ENCODE assay signal across 10 cellular contexts in the genomic region with DNA sequence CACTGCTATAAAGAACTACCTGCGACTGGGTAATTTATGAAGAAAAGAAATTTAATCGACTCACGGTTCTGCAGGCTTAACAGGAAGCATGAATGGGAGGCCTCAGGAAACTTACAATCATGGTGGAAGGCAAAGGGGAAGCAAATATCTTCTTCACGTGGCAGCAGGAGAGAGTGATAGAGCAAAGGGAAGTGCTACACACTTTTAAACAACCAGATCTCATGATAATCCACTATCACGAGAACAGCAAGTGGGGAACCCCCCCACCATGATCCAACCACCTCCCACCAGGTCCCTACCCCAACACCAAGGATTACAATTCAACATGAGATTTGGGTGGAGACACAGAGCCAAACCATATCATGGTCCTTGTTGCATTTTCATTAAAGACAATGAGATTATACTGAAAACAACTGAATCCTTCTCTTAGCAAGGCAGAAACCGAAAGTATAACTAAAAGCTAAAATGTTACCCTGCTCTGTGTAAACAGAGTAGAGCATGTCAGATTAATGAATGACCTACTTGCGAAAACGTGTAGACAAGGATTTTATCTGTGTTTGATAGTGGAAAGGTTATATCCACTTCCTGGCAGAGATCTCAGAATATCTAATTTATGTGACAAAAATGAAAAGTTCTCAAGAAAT.
DNase-seq lines count a peak whose midpoint lies in the region; ATAC-seq and TF ChIP-seq lines count a peak whose summit lies in the region.
"Had no signal": no experiment of that assay in that cellular context is flagged by ENCODE, and none has a peak within 500 bp of the region (broad histone marks: within the 10 kb centered on the region; RNA-seq: fewer than 3 reads in every experiment).

No MANE protein-coding gene starts in this region.

- H3K27ac Mint-ChIP-seq in activated naive CD4-positive, alpha-beta T cell treated with anti-CD3 and anti-CD28 coated beads, Interleukin-2, amount 50 U/mL, for 24 hours = no peak overlapping the region
- no peak overlapping the region for H3K27ac Mint-ChIP-seq in activated naive CD4-positive, alpha-beta T cell treated with anti-CD3 and anti-CD28 coated beads, Interleukin-2, amount 10 ng/mL, durations not matched to agents 7 days and 5 days

- H3K27me3 ChIP-seq in uterus = no peaks in the 10 kb centered on the region

- no peak for TF ChIP-seq POLR2A in uterus (IDR thresholded peaks at IDR 0.05)

- in situ Hi-C loops in G401 (cut with HindIII; ENCODE audit: low sequenced_read_pairs) = no loop called here

- H3K4me3 Mint-ChIP-seq in activated naive CD4-positive, alpha-beta T cell treated with anti-CD3 and anti-CD28 coated beads, Interleukin-2, amount 50 U/mL, for 24 hours = peak overlapping the region; percentile 24
- no peak overlapping the region for H3K4me3 Mint-ChIP-seq in activated naive CD4-positive, alpha-beta T cell treated with anti-CD3 and anti-CD28 coated beads, Interleukin-2, amount 10 ng/mL, durations not matched to agents 7 days and 5 days

- peak overlapping the region; percentile 75 to 85 for H3K27ac ChIP-seq in uterus

- no peaks in the 10 kb centered on the region for H3K36me3 Mint-ChIP-seq in activated naive CD4-positive, alpha-beta T cell treated with anti-CD3 and anti-CD28 coated beads, Interleukin-2, amount 50 U/mL, for 24 hours
- no peaks in the 10 kb centered on the region for H3K36me3 Mint-ChIP-seq in activated naive CD4-positive, alpha-beta T cell treated with anti-CD3 and anti-CD28 coated beads, Interleukin-2, amount 10 ng/mL, durations not matched to agents 7 days and 5 days

- no peaks in the 10 kb centered on the region for H3K9me3 Mint-ChIP-seq in activated naive CD4-positive, alpha-beta T cell treated with anti-CD3 and anti-CD28 coated beads, Interleukin-2, amount 50 U/mL, for 24 hours
- H3K9me3 Mint-ChIP-seq in activated naive CD4-positive, alpha-beta T cell treated with anti-CD3 and anti-CD28 coated beads, Interleukin-2, amount 10 ng/mL, durations not matched to agents 7 days and 5 days = no peaks in the 10 kb centered on the region

- CTCF ChIA-PET in activated naive CD4-positive, alpha-beta T cell treated with anti-CD3 and anti-CD28 coated beads, Interleukin-2, amount 10 ng/mL, durations not matched to agents 7 days and 5 days (lab: Charles Lee) = no interaction called here

- peaks cover 1% of the 10 kb centered on the region for H3K27me3 Mint-ChIP-seq in activated naive CD4-positive, alpha-beta T cell treated with anti-CD3 and anti-CD28 coated beads, Interleukin-2, amount 50 U/mL, for 24 hours
- peaks cover 4% of the 10 kb centered on the region for H3K27me3 Mint-ChIP-seq in activated naive CD4-positive, alpha-beta T cell treated with anti-CD3 and anti-CD28 coated beads, Interleukin-2, amount 10 ng/mL, durations not matched to agents 7 days and 5 days

- TF ChIP-seq CTCF in epithelial cell of proximal tubule (conservative IDR thresholded peaks at IDR 0.05; ENCODE audit: low read depth, low read length) = no peak
- TF ChIP-seq CTCF in uterus (IDR thresholded peaks at IDR 0.05) = no peak

- H3K4me3 ChIP-seq in epithelial cell of proximal tubule (ENCODE audit: low read depth, low read length) (peak overlapping the region; percentile 26), uterus (peak overlapping the region in 1 of 2 donors; percentile 8)

- ATAC-seq in HG03442 (IDR thresholded peaks at IDR 0.05; ENCODE audit: unreplicated experiment) = peak; percentile 58
- ATAC-seq: esophagus mucosa had no signal

- peaks cover 0 to 7% of the 10 kb centered on the region in 2 donors for H3K4me1 ChIP-seq in uterus

- intact Hi-C loops in uterus (cut with DNase I; ENCODE audit: low total_unique reads) = no loop called here

- no peaks in the 10 kb centered on the region for H3K36me3 ChIP-seq in uterus

- H3K4me1 Mint-ChIP-seq in activated naive CD4-positive, alpha-beta T cell treated with anti-CD3 and anti-CD28 coated beads, Interleukin-2, amount 50 U/mL, for 24 hours = peaks cover 13% of the 10 kb centered on the region
- peaks cover 9% of the 10 kb centered on the region for H3K4me1 Mint-ChIP-seq in activated naive CD4-positive, alpha-beta T cell treated with anti-CD3 and anti-CD28 coated beads, Interleukin-2, amount 10 ng/mL, durations not matched to agents 7 days and 5 days

- H3K9me3 ChIP-seq in uterus = no peaks in the 10 kb centered on the region

- no peak for DNase-seq in activated naive CD4-positive, alpha-beta T cell treated with anti-CD3 and anti-CD28 coated beads, Interleukin-2, amount 10 ng/mL, durations not matched to agents 7 days and 5 days
- DNase-seq in epithelial cell of proximal tubule (ENCODE audit: low read depth) (no peak), uterus (no peak), DMS 273 (lab: John Stamatoyannopoulos, UW; ENCODE audit: unreplicated experiment) (no peak), NCI-H69 (lab: John Stamatoyannopoulos, UW) (no peak), G401 (ENCODE audit: low spot score) (no peak)
- DNase-seq: COR-L47 had no signal
